8 cellular contexts compared by ENCODE assay signal in the genomic region with DNA sequence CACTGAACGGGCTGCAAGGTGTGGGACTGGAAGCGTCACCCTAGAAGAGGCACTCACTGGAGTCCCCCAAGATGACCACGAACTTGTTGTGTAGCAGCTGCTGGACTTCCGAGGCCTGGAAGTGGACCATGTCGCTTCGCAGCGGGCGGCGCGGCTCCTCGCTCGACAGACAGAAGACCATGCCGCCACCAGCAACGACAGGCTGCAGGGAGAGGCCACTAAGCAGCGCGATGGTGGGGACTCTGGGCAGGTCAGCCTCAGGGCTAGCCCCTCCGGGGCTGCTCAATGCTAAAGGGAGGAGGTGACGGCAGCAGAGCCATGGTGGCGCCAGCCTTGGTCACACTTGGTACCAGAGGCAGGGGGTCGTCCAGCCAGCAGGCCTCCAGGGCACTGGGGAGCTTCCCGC. TPM values are rescaled to one million over a fixed set of nuclear protein-coding genes. Genes with fewer than 3 reads are reported as not detected.
DNase-seq lines count a peak whose midpoint lies in the region; ATAC-seq and TF ChIP-seq lines count a peak whose summit lies in the region.

No MANE protein-coding gene starts in this region.

- H3K4me1 ChIP-seq in CD4-positive, alpha-beta memory T cell (ENCODE audit: insufficient read depth, low read length) = peaks cover 24% of the 10 kb centered on the region
- peaks cover 5% of the 10 kb centered on the region for H3K4me1 ChIP-seq in NT2/D1 (ENCODE audit: insufficient read depth, insufficient read length)

- no peaks in the 10 kb centered on the region for H3K27me3 Mint-ChIP-seq in CD4-positive, alpha-beta memory T cell
- H3K27me3 Mint-ChIP-seq in osteocyte (ENCODE audit: unreplicated experiment) = no peaks in the 10 kb centered on the region

- H3K27ac ChIP-seq in CD4-positive, alpha-beta memory T cell (ENCODE audit: low read depth, low read length) = peak overlapping the region; percentile 86

- peaks cover 17 to 30% (median 25%) of the 10 kb centered on the region in 4 donors for H3K4me1 Mint-ChIP-seq in CD4-positive, alpha-beta memory T cell
- peaks cover 16% of the 10 kb centered on the region for H3K4me1 Mint-ChIP-seq in osteocyte (ENCODE audit: unreplicated experiment)

- peaks cover 0 to 4% (median 0%) of the 10 kb centered on the region in 8 donors for H3K9me3 Mint-ChIP-seq in CD4-positive, alpha-beta memory T cell
- H3K9me3 Mint-ChIP-seq in osteocyte (ENCODE audit: unreplicated experiment) = no peaks in the 10 kb centered on the region

- H3K4me3 Mint-ChIP-seq in CD4-positive, alpha-beta memory T cell = peak overlapping the region; percentile 66 to 91 (median 82)
- peak overlapping the region; percentile 79 for H3K4me3 Mint-ChIP-seq in osteocyte (ENCODE audit: unreplicated experiment)

- H3K36me3 Mint-ChIP-seq in CD4-positive, alpha-beta memory T cell = peaks cover 14 to 20% of the 10 kb centered on the region in 2 donors
- H3K36me3 Mint-ChIP-seq in osteocyte (ENCODE audit: unreplicated experiment) = peaks cover 24% of the 10 kb centered on the region

- no peaks in the 10 kb centered on the region for H3K9me3 ChIP-seq in CD4-positive, alpha-beta memory T cell (ENCODE audit: control insufficient read depth in 1 of 2, low read length in 2 of 2)
- no peaks in the 10 kb centered on the region for H3K9me3 ChIP-seq in NT2/D1 (ENCODE audit: insufficient read depth, low read length)

- no peaks in the 10 kb centered on the region for H3K36me3 ChIP-seq in CD4-positive, alpha-beta memory T cell (ENCODE audit: insufficient read depth, low read length)
- peaks cover 40% of the 10 kb centered on the region for H3K36me3 ChIP-seq in NT2/D1 (ENCODE audit: insufficient read depth, insufficient read length, low read length)

- ATAC-seq in HG02870 (IDR thresholded peaks at IDR 0.05; ENCODE audit: unreplicated experiment) (no peak), GM18517 (IDR thresholded peaks at IDR 0.05; ENCODE audit: unreplicated experiment) (no peak)

- H3K9ac ChIP-seq in NT2/D1 (ENCODE audit: insufficient read length, low read depth) = no peak overlapping the region

- POLR2A ChIA-PET in CD4-positive, alpha-beta memory T cell (lab: Charles Lee; ENCODE audit: partially characterized antibody) = interaction anchor here (0.8 to 3.9 kb wide), 12 partner anchors 11 to 569 kb away, joined by 3 to 34 read pairs (median 10); a partner anchor contains a TSS

- peak overlapping the region in 6 of 7 donors; percentile 42 to 95 (median 92) for H3K27ac Mint-ChIP-seq in CD4-positive, alpha-beta memory T cell
- H3K27ac Mint-ChIP-seq in osteocyte (ENCODE audit: unreplicated experiment) = peak overlapping the region; percentile 85

- CTCF ChIA-PET in CD4-positive, alpha-beta memory T cell (lab: Charles Lee; ENCODE audit: partially characterized antibody) = interaction anchor here (0.8 to 1.9 kb wide), 4 partner anchors 86 to 315 kb away, joined by 3 to 4 read pairs (median 4); no protein-coding TSS in a partner anchor

- no peak for DNase-seq in CD4-positive, alpha-beta memory T cell
- DNase-seq in NT2/D1 (ENCODE audit: low read depth, low spot score) (no peak), epithelial cell of proximal tubule (ENCODE audit: low read depth) (no peak), osteocyte (ENCODE audit: extremely low spot score, unreplicated experiment) (no peak), germinal center (ENCODE audit: low spot score) (no peak)
- no peak for DNase-seq in stimulated activated CD4-positive, alpha-beta T cell treated with anti-CD3 and anti-CD28 coated beads, Interleukin-4, amount 100 ng/mL, for 1 hour

- intact Hi-C loops in CD4-positive, alpha-beta memory T cell (cut with micrococcal nuclease) = loop anchor here (1.0 to 5.0 kb wide), 4 partner anchors 34 to 331 kb away; a partner anchor contains a TSS

- TF ChIP-seq CTCF in epithelial cell of proximal tubule (conservative IDR thresholded peaks at IDR 0.05; ENCODE audit: low read depth, low read length) = no peak
- TF ChIP-seq CTCF in osteocyte (IDR thresholded peaks at IDR 0.05) = no peak

- H3K4me3 ChIP-seq in CD4-positive, alpha-beta memory T cell (ENCODE audit: low read length in 2 of 2) = peak overlapping the region; percentile 77 to 80
- peak overlapping the region; percentile 67 for H3K4me3 ChIP-seq in NT2/D1 (ENCODE audit: insufficient read length, low read depth)
- peak overlapping the region; percentile 98 for H3K4me3 ChIP-seq in epithelial cell of proximal tubule (ENCODE audit: low read depth, low read length)

- H3K27me3 ChIP-seq in CD4-positive, alpha-beta memory T cell (ENCODE audit: insufficient read depth, low read length) = no peaks in the 10 kb centered on the region
- H3K27me3 ChIP-seq in NT2/D1 (ENCODE audit: insufficient read depth, insufficient read length) = no peaks in the 10 kb centered on the region

RNA-seq across cellular contexts. Expression of a gene that starts 0.7 kb away (rescaled TPM):
- 10 to 100 TPM; 82.8 to 83.1 TPM for total RNA-seq in CD4-positive, alpha-beta memory T cell
- polyA plus RNA-seq in CD4-positive, alpha-beta memory T cell = 10 to 100 TPM; 17.9 to 18.1 TPM
- total RNA-seq in epithelial cell of proximal tubule (12.2 and 37.5 TPM in 2 replicates), osteocyte (68.3 and 80.8 TPM in 2 replicates)

RNA-seq across cellular contexts. Expression of a gene that starts 0.8 kb away (rescaled TPM):
- total RNA-seq in CD4-positive, alpha-beta memory T cell = 10 to 100 TPM; 57.2 to 61.1 TPM
- 10 to 100 TPM; 38.3 to 44.6 TPM for polyA plus RNA-seq in CD4-positive, alpha-beta memory T cell
- 18.1 and 19.2 TPM in 2 replicates for total RNA-seq in epithelial cell of proximal tubule
- 45.2 and 51.1 TPM in 2 replicates for total RNA-seq in osteocyte

RNA-seq across cellular contexts. Expression of a gene that starts 23.6 kb away (rescaled TPM):
- not detected for total RNA-seq in CD4-positive, alpha-beta memory T cell
- not detected for polyA plus RNA-seq in CD4-positive, alpha-beta memory T cell
- total RNA-seq in epithelial cell of proximal tubule (not detected in 2 replicates), osteocyte (not detected in 2 replicates)

RNA-seq across cellular contexts. Expression of a gene that starts 24.9 kb away (rescaled TPM):
- not detected for total RNA-seq in CD4-positive, alpha-beta memory T cell
- polyA plus RNA-seq in CD4-positive, alpha-beta memory T cell = not detected
- total RNA-seq in epithelial cell of proximal tubule = 1.1 TPM in 1 of 2 replicates, not detected in the other
- not detected in 2 replicates for total RNA-seq in osteocyte

RNA-seq across cellular contexts. Expression of a gene that starts 33.5 kb away (rescaled TPM):
- 10 to 100 TPM; 86.6 to 87.8 TPM for total RNA-seq in CD4-positive, alpha-beta memory T cell
- polyA plus RNA-seq in CD4-positive, alpha-beta memory T cell = 10 to 100 TPM; 24.8 to 42.7 TPM
- total RNA-seq in epithelial cell of proximal tubule (34.8 and 40.8 TPM in 2 replicates), osteocyte (80.2 and 88.6 TPM in 2 replicates)
